Comparison of ENCODE assay signal across 16 cellular contexts in the genomic region with DNA sequence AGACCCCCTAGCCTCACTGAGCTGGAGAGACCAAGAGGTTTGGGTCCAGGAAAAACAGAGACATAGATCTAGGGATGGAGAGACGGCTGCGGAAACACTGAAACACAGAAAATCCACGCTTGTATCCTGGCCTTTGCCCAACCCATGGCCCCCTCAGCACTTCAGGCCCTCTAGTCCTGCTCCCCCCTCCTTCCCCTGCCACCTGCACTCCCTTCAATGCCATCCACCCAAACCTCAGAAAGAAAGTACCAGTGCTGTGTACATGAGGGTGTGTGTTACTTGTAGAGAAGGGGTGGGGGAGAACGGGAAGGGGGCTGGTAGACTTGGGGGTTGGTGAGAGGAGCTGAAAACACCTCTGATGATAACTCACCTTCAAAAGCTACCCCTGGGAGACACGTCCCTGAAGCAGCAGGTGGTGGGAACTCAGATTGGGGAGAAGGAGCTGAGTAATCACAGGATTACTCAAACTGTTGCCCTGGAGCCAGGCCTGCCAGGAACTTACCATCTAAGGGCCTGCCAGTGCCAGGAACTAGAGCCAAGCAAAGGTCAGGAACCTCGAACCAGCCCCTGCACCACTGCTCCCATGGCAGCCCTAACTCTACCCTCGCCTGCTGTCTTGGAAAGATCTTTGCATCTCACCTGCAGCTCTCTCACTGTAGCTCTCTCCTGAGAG. TPM values are rescaled to one million over a fixed set of nuclear protein-coding genes. Genes with fewer than 3 reads are reported as not detected.
A peak's percentile ranks its signal among the peaks of the same experiment; 100 is the strongest.
DNase-seq lines count a peak whose midpoint lies in the region; ATAC-seq and TF ChIP-seq lines count a peak whose summit lies in the region.
"Had no signal": no experiment of that assay in that cellular context is flagged by ENCODE, and none has a peak within 500 bp of the region (broad histone marks: within the 10 kb centered on the region; RNA-seq: fewer than 3 reads in every experiment).

No MANE protein-coding gene starts in this region.

- H3K9me3 ChIP-seq in vagina: no peaks in the 10 kb centered on the region

- peak; percentile 72 for ATAC-seq in activated T-helper 17 cell treated with anti-CD3 and anti-CD28 coated beads, Interleukin-2, amount 50 U/mL, for 72 hours (replicated peaks)
- ATAC-seq in omental fat pad (ENCODE audit: low FRiP score): peak; percentile 82
- ATAC-seq: GM23338 had no signal

- H3K4me3 Mint-ChIP-seq in activated T-helper 17 cell treated with anti-CD3 and anti-CD28 coated beads, Interleukin-2, amount 50 U/mL, for 72 hours: peak overlapping the region; percentile 94
- H3K4me3 Mint-ChIP-seq: GM23338 had no signal

- intact Hi-C loops in vagina (cut with DNase I): no loop called here

- peaks cover 60% of the 10 kb centered on the region for H3K4me1 Mint-ChIP-seq in activated T-helper 17 cell treated with anti-CD3 and anti-CD28 coated beads, Interleukin-2, amount 50 U/mL, for 72 hours

- H3K36me3 ChIP-seq in vagina: no peaks in the 10 kb centered on the region

- no peaks in the 10 kb centered on the region for H3K9me3 Mint-ChIP-seq in activated T-helper 17 cell treated with anti-CD3 and anti-CD28 coated beads, Interleukin-2, amount 50 U/mL, for 72 hours
- H3K9me3 Mint-ChIP-seq: GM23338 had no signal

- H3K4me1 ChIP-seq in vagina: no peaks in the 10 kb centered on the region

- H3K27me3 ChIP-seq in vagina: no peaks in the 10 kb centered on the region

- H3K27me3 Mint-ChIP-seq in activated T-helper 17 cell treated with anti-CD3 and anti-CD28 coated beads, Interleukin-2, amount 50 U/mL, for 72 hours: no peaks in the 10 kb centered on the region

- no peak for TF ChIP-seq CTCF in omental fat pad (IDR thresholded peaks at IDR 0.05)
- no peak for TF ChIP-seq CTCF in vagina (IDR thresholded peaks at IDR 0.05)

- no peak overlapping the region for H3K27ac ChIP-seq in vagina
- H3K27ac ChIP-seq: HL-60 had no signal

- H3K36me3 Mint-ChIP-seq in activated T-helper 17 cell treated with anti-CD3 and anti-CD28 coated beads, Interleukin-2, amount 50 U/mL, for 72 hours (ENCODE audit: low read depth): peaks cover 100% of the 10 kb centered on the region

- DNase-seq in activated CD4-positive, alpha-beta T cell treated with anti-CD3 and anti-CD28 coated beads for 48 hours: peak; percentile 68
- DNase-seq in activated CD4-positive, alpha-beta T cell treated with anti-CD3 and anti-CD28 coated beads for 4 hours: no peak
- peak; percentile 10 for DNase-seq in HT1080 (ENCODE audit: low read depth)
- no peak for DNase-seq in omental fat pad (ENCODE audit: low spot score)
- no peak for DNase-seq in NCI-H524 treated with DMSO at 0.1 percent for 48 hours (lab: John Stamatoyannopoulos, UW)
- no peak for DNase-seq in vagina (ENCODE audit: extremely low spot score in 2 of 2)
- DNase-seq in NCI-H187 (lab: John Stamatoyannopoulos, UW): no peak
- DNase-seq: ACHN; aorta; NK-92 treated with Interleukin-12 subunit alpha and Interleukin-12 subunit beta, amount 100 ng/mL, for 24 hours; small intestine had no signal

- H3K27ac Mint-ChIP-seq in activated T-helper 17 cell treated with anti-CD3 and anti-CD28 coated beads, Interleukin-2, amount 50 U/mL, for 72 hours: peak overlapping the region; percentile 93
- H3K27ac Mint-ChIP-seq: GM23338 had no signal

- TF ChIP-seq POLR2A in vagina (IDR thresholded peaks at IDR 0.05): no peak

- H3K4me3 ChIP-seq in vagina: no peak overlapping the region
- H3K4me3 ChIP-seq: GM23338 had no signal

RNA-seq across cellular contexts. Expression of a gene that starts 11.5 kb away (rescaled TPM):
- total RNA-seq in HT1080 (2014; rRNA removed; shearing (Covaris generic)): 0.03 TPM in 1 of 2 replicates, not detected in the other
- polyA plus RNA-seq in HT1080 (2015; cell fraction: cytosol; rRNA removed): 0.03 TPM in 1 of 2 replicates, not detected in the other
- polyA plus RNA-seq in HT1080 (2015; cell fraction: nucleus; rRNA removed): not detected in 2 replicates
- total RNA-seq in activated T-helper 17 cell treated with anti-CD3 and anti-CD28 coated beads, Interleukin-2, amount 50 U/mL, for 72 hours: 10 to 100 TPM; 39.5 to 55.2 TPM
- total RNA-seq in omental fat pad (10 to 100 TPM in 1 of 4 donors, 1 to 10 TPM in 2, not detected in 1; 2.0 to 16.0 (median 5.8) TPM), vagina (8.1 TPM)
- total RNA-seq: dermis microvascular lymphatic vessel endothelial cell had no signal

RNA-seq across cellular contexts. Expression of a gene that starts 14.9 kb away (rescaled TPM):
- not detected in 2 replicates for total RNA-seq in HT1080 (2014; rRNA removed; shearing (Covaris generic))
- not detected in 2 replicates for polyA plus RNA-seq in HT1080 (2015; cell fraction: cytosol; rRNA removed)
- not detected in 2 replicates for polyA plus RNA-seq in HT1080 (2015; cell fraction: nucleus; rRNA removed)
- total RNA-seq in activated T-helper 17 cell treated with anti-CD3 and anti-CD28 coated beads, Interleukin-2, amount 50 U/mL, for 72 hours: 1 to 10 TPM; 1.3 to 4.0 TPM
- total RNA-seq in omental fat pad (under 1 TPM in 1 of 4 donors, not detected in 3; 0.19 TPM), vagina (0.98 TPM)
- total RNA-seq: aorta, dermis microvascular lymphatic vessel endothelial cell, GM23338, SK-MEL-5 had no signal
- polyA plus RNA-seq: aorta, GM23338 had no signal

RNA-seq across cellular contexts. Expression of a gene that starts 19.5 kb away (rescaled TPM):
- total RNA-seq in HT1080 (2014; rRNA removed; shearing (Covaris generic)): not detected in 2 replicates
- polyA plus RNA-seq in HT1080 (2015; cell fraction: cytosol; rRNA removed): 0.17 TPM in 1 of 2 replicates, not detected in the other
- polyA plus RNA-seq in HT1080 (2015; cell fraction: nucleus; rRNA removed): 0.20 TPM in 1 of 2 replicates, not detected in the other
- 1 to 10 TPM; 3.9 to 5.6 TPM for total RNA-seq in activated T-helper 17 cell treated with anti-CD3 and anti-CD28 coated beads, Interleukin-2, amount 50 U/mL, for 72 hours
- 1 to 10 TPM in 1 of 4 donors, not detected in 3; 1.9 TPM for total RNA-seq in omental fat pad
- total RNA-seq in vagina: not detected
- total RNA-seq: aorta had no signal
- polyA plus RNA-seq: aorta had no signal

RNA-seq across cellular contexts. Expression of a gene that starts 29.8 kb away (rescaled TPM):
- 1.9 and 2.0 TPM in 2 replicates for total RNA-seq in HT1080 (2014; rRNA removed; shearing (Covaris generic))
- polyA plus RNA-seq in HT1080 (2015; cell fraction: cytosol; rRNA removed): 5.5 TPM in 2 replicates
- 5.4 and 6.2 TPM in 2 replicates for polyA plus RNA-seq in HT1080 (2015; cell fraction: nucleus; rRNA removed)
- 10 to 100 TPM; 20.3 to 21.8 TPM for total RNA-seq in activated T-helper 17 cell treated with anti-CD3 and anti-CD28 coated beads, Interleukin-2, amount 50 U/mL, for 72 hours
- total RNA-seq in omental fat pad (1 to 10 TPM; 3.2 to 4.9 (median 4.1) TPM), vagina (5.2 TPM)

RNA-seq across cellular contexts. Expression of a gene that starts 33.4 kb away (rescaled TPM):
- not detected in 2 replicates for total RNA-seq in HT1080 (2014; rRNA removed; shearing (Covaris generic))
- polyA plus RNA-seq in HT1080 (2015; cell fraction: cytosol; rRNA removed): not detected in 2 replicates
- not detected in 2 replicates for polyA plus RNA-seq in HT1080 (2015; cell fraction: nucleus; rRNA removed)
- total RNA-seq in activated T-helper 17 cell treated with anti-CD3 and anti-CD28 coated beads, Interleukin-2, amount 50 U/mL, for 72 hours: not detected
- total RNA-seq in omental fat pad: not detected
- 0.98 TPM for total RNA-seq in vagina
- total RNA-seq: aorta, dermis microvascular lymphatic vessel endothelial cell, GM23338, SK-MEL-5 had no signal
- polyA plus RNA-seq: aorta, GM23338, small intestine had no signal

Comparison
In these comparisons a context has a peak if more than half of its experiments do, and no peak if none do; other contexts are left out.
1. DNase-seq: peak in activated CD4-positive, alpha-beta T cell treated with anti-CD3 and anti-CD28 coated beads for 48 hours (single experiment) and HT1080 (single experiment); none in activated CD4-positive, alpha-beta T cell treated with anti-CD3 and anti-CD28 coated beads for 4 hours (0 of 2), omental fat pad (single experiment), NCI-H524 treated with DMSO at 0.1 percent for 48 hours (single experiment), vagina (0 of 2) and NCI-H187 (0 of 2).